Comparison of ENCODE assay signal across 9 cellular contexts in genomic region chr18:57437782-57438668, GRCh38. TPM values are rescaled to one million over a fixed set of nuclear protein-coding genes. Genes with fewer than 3 reads are reported as not detected.
A peak's percentile ranks its signal among the peaks of the same experiment; 100 is the strongest.
DNase-seq lines count a peak whose midpoint lies in the region; ATAC-seq lines count a peak whose summit lies in the region.
"Had no signal": no experiment of that assay in that cellular context is flagged by ENCODE, and none has a peak within 500 bp of the region (broad histone marks: within the 10 kb centered on the region; RNA-seq: fewer than 3 reads in every experiment).

No MANE protein-coding gene starts in this region.

- H3K27ac ChIP-seq in skeletal muscle tissue (ENCODE audit: low read depth, low read length) = no peak overlapping the region
- H3K27ac ChIP-seq: epithelial cell of prostate had no signal

- H3K36me3 ChIP-seq in skeletal muscle tissue (ENCODE audit: control insufficient read depth in 3 of 3, insufficient read depth in 3 of 3, low read length in 3 of 3) = no peaks in the 10 kb centered on the region

- H3K27me3 Mint-ChIP-seq in activated naive CD4-positive, alpha-beta T cell treated with anti-CD3 and anti-CD28 coated beads, Interleukin-2, amount 50 U/mL, for 24 hours = peaks cover 70% of the 10 kb centered on the region

- H3K36me3 Mint-ChIP-seq in activated naive CD4-positive, alpha-beta T cell treated with anti-CD3 and anti-CD28 coated beads, Interleukin-2, amount 50 U/mL, for 24 hours = no peaks in the 10 kb centered on the region

- H3K27ac Mint-ChIP-seq in activated naive CD4-positive, alpha-beta T cell treated with anti-CD3 and anti-CD28 coated beads, Interleukin-2, amount 50 U/mL, for 24 hours = no peak overlapping the region

- H3K4me3 Mint-ChIP-seq in activated naive CD4-positive, alpha-beta T cell treated with anti-CD3 and anti-CD28 coated beads, Interleukin-2, amount 50 U/mL, for 24 hours = peak overlapping the region; percentile 62

- peak; percentile 43 to 45 for ATAC-seq in activated CD4-positive, CD25-positive, alpha-beta regulatory T cell treated with anti-CD3 and anti-CD28 coated beads, Interleukin-2, amount 50 U/mL, for 24 hours
- ATAC-seq in HG03442 (IDR thresholded peaks at IDR 0.05; ENCODE audit: unreplicated experiment) = peak; percentile 86
- ATAC-seq in HG03457 (IDR thresholded peaks at IDR 0.05; ENCODE audit: unreplicated experiment) = no peak

- H3K4me1 ChIP-seq in skeletal muscle tissue (ENCODE audit: control insufficient read depth in 3 of 3, insufficient read depth in 3 of 3, low read length in 3 of 3) = peaks cover 36 to 58% (median 51%) of the 10 kb centered on the region in 3 donors

- H3K4me3 ChIP-seq in skeletal muscle tissue (ENCODE audit: low read length in 3 of 3) = peak overlapping the region in 2 of 3 donors; percentile 31 to 49

- peaks cover 49% of the 10 kb centered on the region for H3K4me1 Mint-ChIP-seq in activated naive CD4-positive, alpha-beta T cell treated with anti-CD3 and anti-CD28 coated beads, Interleukin-2, amount 50 U/mL, for 24 hours

- H3K9me3 Mint-ChIP-seq in activated naive CD4-positive, alpha-beta T cell treated with anti-CD3 and anti-CD28 coated beads, Interleukin-2, amount 50 U/mL, for 24 hours = no peaks in the 10 kb centered on the region

- DNase-seq in activated CD4-positive, CD25-positive, alpha-beta regulatory T cell treated with anti-CD3 and anti-CD28 coated beads, Interleukin-2, amount 50 U/mL, for 72 hours = no peak
- DNase-seq in NCI-H774 (lab: John Stamatoyannopoulos, UW) (peak; percentile 71), hippocampal formation (lab: John Stamatoyannopoulos, UW) (peak; percentile 26 to 34)

- H3K27me3 ChIP-seq in skeletal muscle tissue (ENCODE audit: control insufficient read depth in 3 of 3, insufficient read depth in 3 of 3, low read length in 3 of 3) = peaks cover 91 to 95% (median 94%) of the 10 kb centered on the region in 3 donors

- H3K9ac ChIP-seq in skeletal muscle tissue (ENCODE audit: low read depth in 1 of 3, low read length in 3 of 3) = no peak overlapping the region

- H3K9me3 ChIP-seq in skeletal muscle tissue (ENCODE audit: control insufficient read depth in 3 of 3, low read length in 3 of 3) = no peaks in the 10 kb centered on the region

RNA-seq across cellular contexts. Expression of gene ONECUT2, which starts 2.9 kb away (rescaled TPM):
- not detected for total RNA-seq in skeletal muscle tissue
